In the genomic region with DNA sequence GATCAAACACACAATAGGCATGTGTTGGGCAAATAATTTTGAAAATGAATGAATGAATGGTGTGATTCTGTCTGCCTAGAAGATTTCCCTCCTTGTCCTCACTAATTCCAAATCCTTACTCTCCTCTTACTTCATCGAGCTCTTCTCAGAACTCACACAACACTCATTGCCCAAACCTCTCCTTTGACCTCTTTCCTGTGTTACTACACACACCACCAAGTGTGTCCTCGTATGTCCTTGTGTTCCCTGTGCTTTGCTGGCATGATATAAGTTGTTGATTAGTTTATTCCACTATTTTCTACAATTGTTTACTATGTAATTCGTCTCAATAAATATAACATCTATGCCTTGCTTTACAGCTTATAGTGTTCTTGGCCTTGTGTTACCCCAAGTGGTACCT, we compare ENCODE assay signal across 35 cellular contexts.
"Had no signal": no experiment of that assay in that cellular context is flagged by ENCODE, and none has a peak within 500 bp of the region (broad histone marks: within the 10 kb centered on the region; RNA-seq: fewer than 3 reads in every experiment).

No MANE protein-coding gene starts in this region.

- ATAC-seq: activated CD8-positive, alpha-beta memory T cell treated with anti-CD3 and anti-CD28 coated beads, Interleukin-2, amount 10 ng/mL, durations not matched to agents 7 days and 5 days; activated CD8-positive, alpha-beta T cell treated with anti-CD3 and anti-CD28 coated beads, Interleukin-2, amount 10 ng/mL, durations not matched to agents 7 days and 5 days; activated naive CD8-positive, alpha-beta T cell treated with anti-CD3 and anti-CD28 coated beads, Interleukin-2, amount 50 U/mL, for 24 hours; body of pancreas; T-cell had no signal

- H3K4me1 ChIP-seq: adrenal gland, body of pancreas, breast epithelium had no signal

- H3K9me3 ChIP-seq: adrenal gland, body of pancreas had no signal

- FAIRE-seq: astrocyte, TTC549 had no signal

- H3K4me1 Mint-ChIP-seq: activated B cell treated with CpG ODN at 0.5 μM for 24 hours had no signal

- H3K9me3 Mint-ChIP-seq: activated CD4-positive, alpha-beta memory T cell treated with anti-CD3 and anti-CD28 coated beads, Interleukin-2, amount 10 ng/mL, durations not matched to agents 7 days and 5 days; activated naive CD4-positive, alpha-beta T cell treated with anti-CD3 and anti-CD28 coated beads, Interleukin-2, amount 10 ng/mL, durations not matched to agents 7 days and 5 days; activated naive CD8-positive, alpha-beta T cell treated with anti-CD3 and anti-CD28 coated beads, Interleukin-2, amount 10 ng/mL, durations not matched to agents 7 days and 5 days; activated T-cell treated with anti-CD3 and anti-CD28 coated beads, Interleukin-2, amount 50 U/mL, for 24 hours; activated T-helper 2 cell treated with anti-CD3 and anti-CD28 coated beads, Interferon-gamma antibody, Interleukin-2, Interleukin-4, amounts not matched to agents 10 μg/mL and 5 μg/mL and 100 μg/mL, durations not matched to agents 14 hours and 24 hours and 36 hours; T-helper 2 cell treated with Interferon-gamma antibody and Interleukin-4, amounts not matched to agents 5 μg/mL and 100 μg/mL, for 36 hours had no signal

- H3K36me3 Mint-ChIP-seq: activated CD8-positive, alpha-beta memory T cell treated with anti-CD3 and anti-CD28 coated beads, Interleukin-2, amount 10 ng/mL, durations not matched to agents 7 days and 5 days; activated naive CD4-positive, alpha-beta T cell treated with anti-CD3 and anti-CD28 coated beads, Interleukin-2, amount 10 ng/mL, durations not matched to agents 7 days and 5 days; T-cell had no signal

- H3K27me3 Mint-ChIP-seq: activated CD4-positive, alpha-beta T cell treated with anti-CD3 and anti-CD28 coated beads, Interleukin-2, amount 10 ng/mL, durations not matched to agents 7 days and 5 days; activated naive CD8-positive, alpha-beta T cell treated with anti-CD3 and anti-CD28 coated beads, Interleukin-2, amount 50 U/mL, for 24 hours; activated T-cell treated with anti-CD3 and anti-CD28 coated beads, Interleukin-2, amount 50 U/mL, for 24 hours had no signal

- H3K36me3 ChIP-seq: adrenal gland, brain microvascular endothelial cell, breast epithelium had no signal

- DNase-seq: activated B cell treated with CpG ODN at 0.5 μM for 24 hours; activated CD4-positive, alpha-beta memory T cell treated with anti-CD3 and anti-CD28 coated beads, Interleukin-2, amount 10 ng/mL, durations not matched to agents 7 days and 5 days; activated CD4-positive, alpha-beta T cell treated with anti-CD3 and anti-CD28 coated beads for 4 hours; activated CD4-positive, alpha-beta T cell treated with anti-CD3 and anti-CD28 coated beads, Interleukin-2, amount 10 ng/mL, durations not matched to agents 7 days and 5 days; activated CD4-positive, alpha-beta T cell treated with anti-CD3 and anti-CD28 coated beads, Interleukin-2, amount 50 U/mL, for 48 hours; activated CD4-positive, CD25-positive, alpha-beta regulatory T cell treated with anti-CD3 and anti-CD28 coated beads, Interleukin-2, amount 50 U/mL, for 72 hours; activated CD8-positive, alpha-beta memory T cell treated with anti-CD3 and anti-CD28 coated beads for 24 hours; activated CD8-positive, alpha-beta memory T cell treated with anti-CD3 and anti-CD28 coated beads, Interleukin-2, amount 10 ng/mL, durations not matched to agents 7 days and 5 days; activated CD8-positive, alpha-beta memory T cell treated with anti-CD3 and anti-CD28 coated beads, Interleukin-2, amount 50 U/mL, for 48 hours; activated CD8-positive, alpha-beta T cell treated with anti-CD3 and anti-CD28 coated beads, Interleukin-2, amount 10 ng/mL, durations not matched to agents 7 days and 5 days; activated effector memory CD4-positive, alpha-beta T cell treated with Interleukin-2 at 50 U/mL for 16 hours; activated gamma-delta T cell; activated naive CD4-positive, alpha-beta T cell treated with anti-CD3 and anti-CD28 coated beads, Interleukin-2, amount 10 ng/mL, durations not matched to agents 7 days and 5 days; activated naive CD4-positive, alpha-beta T cell treated with Interleukin-2 at 50 U/mL for 16 hours; activated naive CD8-positive, alpha-beta T cell treated with anti-CD3 and anti-CD28 coated beads, Interleukin-2, amount 10 ng/mL, durations not matched to agents 7 days and 5 days; activated naive CD8-positive, alpha-beta T cell treated with anti-CD3 and anti-CD28 coated beads, Interleukin-2, amount 50 U/mL, for 24 hours; activated T-cell treated with anti-CD3 and anti-CD28 coated beads, Interleukin-2, amount 50 U/mL, for 24 hours; activated T-cell treated with anti-CD3 and anti-CD28 coated beads, Interleukin-2, amount 50 U/mL, for 48 hours; adrenal gland; amniotic stem cell; aorta; body of pancreas; brain microvascular endothelial cell; central memory CD4-positive, alpha-beta T cell; T-cell; T-helper 2 cell; T-helper 9 cell had no signal

- H3K27ac ChIP-seq: adrenal gland, body of pancreas, brain microvascular endothelial cell, breast epithelium, VCaP had no signal

- H3K27me3 ChIP-seq: adrenal gland, body of pancreas, brain microvascular endothelial cell, breast epithelium had no signal

- H3K4me3 ChIP-seq: adrenal gland, body of pancreas, breast epithelium had no signal

- H3K4me3 Mint-ChIP-seq: activated B cell treated with CpG ODN at 0.5 μM for 24 hours; activated CD4-positive, alpha-beta memory T cell treated with anti-CD3 and anti-CD28 coated beads, Interleukin-2, amount 10 ng/mL, durations not matched to agents 7 days and 5 days; activated CD4-positive, alpha-beta T cell treated with anti-CD3 and anti-CD28 coated beads, Interleukin-2, amount 10 ng/mL, durations not matched to agents 7 days and 5 days; activated CD8-positive, alpha-beta memory T cell treated with anti-CD3 and anti-CD28 coated beads, Interleukin-2, amount 10 ng/mL, durations not matched to agents 7 days and 5 days; activated CD8-positive, alpha-beta T cell treated with anti-CD3 and anti-CD28 coated beads, Interleukin-2, amount 10 ng/mL, durations not matched to agents 7 days and 5 days; activated naive CD4-positive, alpha-beta T cell treated with anti-CD3 and anti-CD28 coated beads, Interleukin-2, amount 10 ng/mL, durations not matched to agents 7 days and 5 days; activated naive CD4-positive, alpha-beta T cell treated with anti-CD3 and anti-CD28 coated beads, Interleukin-2, amount 50 U/mL, for 24 hours; activated naive CD8-positive, alpha-beta T cell; activated naive CD8-positive, alpha-beta T cell treated with anti-CD3 and anti-CD28 coated beads, Interleukin-2, amount 10 ng/mL, durations not matched to agents 7 days and 5 days; activated naive CD8-positive, alpha-beta T cell treated with anti-CD3 and anti-CD28 coated beads, Interleukin-2, amount 50 U/mL, for 24 hours; activated T-cell treated with anti-CD3 and anti-CD28 coated beads, Interleukin-2, amount 50 U/mL, for 24 hours; T-cell; T-helper 2 cell treated with Interferon-gamma antibody and Interleukin-4, amounts not matched to agents 5 μg/mL and 100 μg/mL, for 36 hours had no signal

- H3K27ac Mint-ChIP-seq: activated B cell treated with CpG ODN at 0.5 μM for 24 hours; activated CD4-positive, alpha-beta memory T cell treated with anti-CD3 and anti-CD28 coated beads, Interleukin-2, amount 10 ng/mL, durations not matched to agents 7 days and 5 days; activated CD4-positive, alpha-beta T cell treated with anti-CD3 and anti-CD28 coated beads, Interleukin-2, amount 10 ng/mL, durations not matched to agents 7 days and 5 days; activated CD8-positive, alpha-beta memory T cell treated with anti-CD3 and anti-CD28 coated beads, Interleukin-2, amount 10 ng/mL, durations not matched to agents 7 days and 5 days; activated CD8-positive, alpha-beta T cell treated with anti-CD3 and anti-CD28 coated beads, Interleukin-2, amount 10 ng/mL, durations not matched to agents 7 days and 5 days; activated naive CD4-positive, alpha-beta T cell treated with anti-CD3 and anti-CD28 coated beads, Interleukin-2, amount 10 ng/mL, durations not matched to agents 7 days and 5 days; activated naive CD4-positive, alpha-beta T cell treated with anti-CD3 and anti-CD28 coated beads, Interleukin-2, amount 50 U/mL, for 24 hours; activated naive CD8-positive, alpha-beta T cell; activated naive CD8-positive, alpha-beta T cell treated with anti-CD3 and anti-CD28 coated beads, Interleukin-2, amount 10 ng/mL, durations not matched to agents 7 days and 5 days; activated naive CD8-positive, alpha-beta T cell treated with anti-CD3 and anti-CD28 coated beads, Interleukin-2, amount 50 U/mL, for 24 hours; activated T-cell treated with anti-CD3 and anti-CD28 coated beads, Interleukin-2, amount 50 U/mL, for 24 hours; activated T-helper 2 cell treated with anti-CD3 and anti-CD28 coated beads, Interferon-gamma antibody, Interleukin-2, Interleukin-4, amounts not matched to agents 10 μg/mL and 5 μg/mL and 100 μg/mL, durations not matched to agents 14 hours and 24 hours and 36 hours; T-cell; T-helper 2 cell treated with Interferon-gamma antibody and Interleukin-4, amounts not matched to agents 5 μg/mL and 100 μg/mL, for 36 hours had no signal
